ENCODE assay signal across 24 cellular contexts in the genomic region with DNA sequence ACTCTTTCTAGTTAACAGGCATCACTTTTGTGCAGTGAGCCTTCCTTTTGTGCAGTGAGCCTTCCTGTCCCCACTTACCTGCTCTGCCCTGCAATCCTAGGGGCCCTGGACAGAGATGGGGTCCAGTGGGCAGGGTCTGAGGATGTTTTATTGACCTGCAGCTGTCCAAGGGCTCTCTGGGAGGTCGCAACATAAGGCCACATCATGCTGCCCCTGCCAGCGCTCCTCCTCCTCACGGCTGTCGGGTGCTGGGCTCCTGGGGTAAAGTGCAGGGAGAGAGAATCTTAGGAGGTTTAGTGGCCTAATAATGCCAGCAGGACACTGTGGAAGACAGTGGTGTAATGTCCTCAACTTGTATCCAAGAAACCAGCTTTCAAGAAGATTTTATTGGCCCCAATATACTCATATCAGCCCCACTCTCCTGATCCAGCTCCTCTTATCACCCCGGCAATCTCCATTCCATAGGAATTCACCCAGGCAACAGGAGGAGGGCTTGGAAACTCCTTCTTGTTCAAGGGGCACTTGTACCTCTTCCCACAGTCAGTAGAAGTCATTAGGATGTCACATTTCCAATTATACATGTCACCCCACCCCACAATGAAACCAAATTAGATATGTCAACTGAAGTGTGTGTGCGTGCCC. TPM values are rescaled to one million over a fixed set of nuclear protein-coding genes. Genes with fewer than 3 reads are reported as not detected.
A peak's percentile ranks its signal among the peaks of the same experiment; 100 is the strongest.
DNase-seq lines count a peak whose midpoint lies in the region; TF ChIP-seq lines count a peak whose summit lies in the region.
"Had no signal": no experiment of that assay in that cellular context is flagged by ENCODE, and none has a peak within 500 bp of the region (broad histone marks: within the 10 kb centered on the region; RNA-seq: fewer than 3 reads in every experiment).

No MANE protein-coding gene starts in this region.

- no peaks in the 10 kb centered on the region for H3K4me1 ChIP-seq in effector memory CD4-positive, alpha-beta T cell (ENCODE audit: control insufficient read depth, insufficient read depth, low read length, poor library complexity, severe bottlenecking)
- H3K4me1 ChIP-seq: BE2C, BLaER1 had no signal

- in situ Hi-C loops in KBM-7 (cut with MboI; ENCODE audit: low pct_unique_long_range_greater_than_20kb, low sequenced_read_pairs) = no loop called here

- TF ChIP-seq CTCF in coronary artery (IDR thresholded peaks at IDR 0.05) = no peak
- TF ChIP-seq CTCF in osteocyte (IDR thresholded peaks at IDR 0.05) = no peak

- no peaks in the 10 kb centered on the region for H3K9me3 Mint-ChIP-seq in osteocyte (ENCODE audit: unreplicated experiment)
- H3K9me3 Mint-ChIP-seq: CD14-positive monocyte; CD4-positive, alpha-beta memory T cell; CD4-positive, CD25-positive, alpha-beta regulatory T cell; CD8-positive, alpha-beta memory T cell had no signal

- H3K36me3 ChIP-seq in effector memory CD4-positive, alpha-beta T cell (ENCODE audit: control insufficient read depth, insufficient read depth, low read length) = no peaks in the 10 kb centered on the region
- H3K36me3 ChIP-seq: BE2C, BLaER1 had no signal

- no peak overlapping the region for H3K4me3 ChIP-seq in coronary artery
- no peak overlapping the region for H3K4me3 ChIP-seq in effector memory CD4-positive, alpha-beta T cell (ENCODE audit: insufficient read depth, low read depth, low read length, poor library complexity, severe bottlenecking)
- H3K4me3 ChIP-seq: BLaER1 had no signal

- no peaks in the 10 kb centered on the region for H3K4me1 Mint-ChIP-seq in osteocyte (ENCODE audit: unreplicated experiment)
- H3K4me1 Mint-ChIP-seq: CD14-positive monocyte; CD4-positive, alpha-beta memory T cell; CD4-positive, CD25-positive, alpha-beta regulatory T cell; CD8-positive, alpha-beta memory T cell had no signal

- no peak overlapping the region for H3K4me3 Mint-ChIP-seq in osteocyte (ENCODE audit: unreplicated experiment)
- H3K4me3 Mint-ChIP-seq: CD14-positive monocyte; CD4-positive, alpha-beta memory T cell; CD4-positive, CD25-positive, alpha-beta regulatory T cell had no signal

- no peaks in the 10 kb centered on the region for H3K27me3 Mint-ChIP-seq in osteocyte (ENCODE audit: unreplicated experiment)
- H3K27me3 Mint-ChIP-seq: CD4-positive, CD25-positive, alpha-beta regulatory T cell had no signal

- H3K27ac Mint-ChIP-seq in osteocyte (ENCODE audit: unreplicated experiment) = no peak overlapping the region
- H3K27ac Mint-ChIP-seq: CD4-positive, alpha-beta memory T cell; CD4-positive, CD25-positive, alpha-beta regulatory T cell had no signal

- no peaks in the 10 kb centered on the region for H3K36me3 Mint-ChIP-seq in osteocyte (ENCODE audit: unreplicated experiment)
- H3K36me3 Mint-ChIP-seq: CD14-positive monocyte; CD4-positive, alpha-beta memory T cell; CD4-positive, CD25-positive, alpha-beta regulatory T cell; CD8-positive, alpha-beta memory T cell had no signal

- H3K9me3 ChIP-seq in effector memory CD4-positive, alpha-beta T cell (ENCODE audit: control insufficient read depth, low read length) = no peaks in the 10 kb centered on the region
- H3K9me3 ChIP-seq: BE2C had no signal

- H3K27ac ChIP-seq in coronary artery = no peak overlapping the region
- H3K27ac ChIP-seq in effector memory CD4-positive, alpha-beta T cell (ENCODE audit: insufficient read depth, low read length, poor library complexity, severe bottlenecking) = no peak overlapping the region
- H3K27ac ChIP-seq: BLaER1 had no signal

- peak; percentile 6 for DNase-seq in EH (ENCODE audit: low read depth)
- DNase-seq in coronary artery (ENCODE audit: low spot score) = peak; percentile 40
- peak; percentile 65 for DNase-seq in osteocyte (ENCODE audit: extremely low spot score, unreplicated experiment)
- DNase-seq in KBM-7 = no peak
- no peak for DNase-seq in NCI-H1092 (lab: John Stamatoyannopoulos, UW)
- no peak for DNase-seq in effector memory CD4-positive, alpha-beta T cell
- DNase-seq: 8988T; ACHN; BE2C; C1 segment of cervical spinal cord; CD4-positive, alpha-beta memory T cell; CD4-positive, CD25-positive, alpha-beta regulatory T cell; CD8-positive, alpha-beta memory T cell; COR-L47; DMS 273 treated with DMSO at 0.1 percent for 48 hours; DMS153; DMS53; DMS79; DND-41; GF-D8 had no signal

- H3K27me3 ChIP-seq in effector memory CD4-positive, alpha-beta T cell (replicated peaks; ENCODE audit: control insufficient read depth, insufficient read depth, low read length, poor library complexity, severe bottlenecking) = no peaks in the 10 kb centered on the region
- H3K27me3 ChIP-seq: BLaER1 had no signal

RNA-seq across cellular contexts. Expression of a gene that starts 41.9 kb away (rescaled TPM):
- not detected in 2 replicates for total RNA-seq in osteocyte
- total RNA-seq: A673; CD4-positive, alpha-beta memory T cell; CD4-positive, CD25-positive, alpha-beta regulatory T cell; CD8-positive, alpha-beta memory T cell; Daoy had no signal

Comparison
In these comparisons a context has a peak if more than half of its experiments do, and no peak if none do; other contexts are left out.
1. DNase-seq: peak in EH (single experiment), coronary artery (single experiment) and osteocyte (single experiment); none in KBM-7 (single experiment), NCI-H1092 (single experiment) and effector memory CD4-positive, alpha-beta T cell (0 of 3).